Comparison of ENCODE assay signal across 8 cellular contexts in the genomic region with DNA sequence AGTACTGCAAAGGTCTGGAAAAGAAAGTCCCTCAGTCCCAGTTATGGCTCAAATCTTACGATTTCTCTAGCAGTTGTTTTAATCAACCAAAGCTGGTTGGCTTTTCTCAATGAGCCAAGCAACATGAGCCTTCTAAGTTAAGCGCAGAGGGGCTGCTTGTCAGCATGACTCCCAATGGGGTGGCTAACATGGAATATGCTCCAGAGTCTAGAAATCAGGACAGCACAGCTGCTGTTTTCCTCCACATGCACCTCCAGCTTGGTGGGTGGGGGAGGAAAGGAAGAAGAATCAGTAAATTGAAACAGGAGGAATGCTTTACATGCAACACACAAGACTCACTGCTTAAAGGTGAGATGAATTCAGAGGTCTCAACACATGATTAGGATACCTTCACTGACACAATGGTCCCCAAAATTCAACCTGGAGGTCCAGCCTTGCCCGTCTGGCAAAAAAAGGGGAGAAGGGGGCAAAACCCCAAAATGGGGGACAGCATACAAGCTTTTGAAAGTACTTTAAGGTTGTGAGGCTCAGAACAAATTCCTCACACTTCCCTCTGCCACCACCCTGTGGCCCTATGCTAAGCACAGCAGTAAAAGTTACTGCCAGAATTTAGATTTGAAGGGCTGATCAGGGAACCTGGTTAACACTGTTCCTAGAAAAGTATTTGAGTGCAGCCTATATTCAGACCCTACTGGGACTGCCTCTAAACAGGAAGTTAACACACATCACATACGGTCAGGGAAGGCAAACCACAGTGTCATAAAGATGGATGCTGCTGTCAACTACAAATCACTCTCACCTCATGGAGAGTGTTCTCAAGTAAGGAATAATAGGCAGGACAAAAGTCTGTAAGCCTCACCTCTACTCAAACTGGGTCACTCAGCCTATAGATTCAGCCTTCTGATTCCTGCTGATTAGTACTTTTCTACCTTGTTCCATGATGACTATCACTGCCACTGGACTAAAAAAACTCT. TPM values are rescaled to one million over a fixed set of nuclear protein-coding genes. Genes with fewer than 3 reads are reported as not detected.
DNase-seq lines count a peak whose midpoint lies in the region; ATAC-seq and TF ChIP-seq lines count a peak whose summit lies in the region.

No MANE protein-coding gene starts in this region.

- in situ Hi-C loops in ACHN (cut with HindIII; ENCODE audit: low pct_ligation_motif_present, low pct_unique_long_range_greater_than_20kb, low sequenced_read_pairs) (no loop called here), GM13977 (cut with MboI; ENCODE audit: low pct_unique_long_range_greater_than_20kb, low sequenced_read_pairs, unreplicated experiment) (loop anchor here (10.0 kb wide), 1 partner anchor 105 kb away; no protein-coding TSS in a partner anchor), gastrocnemius medialis (cut with MboI; ENCODE audit: low sequenced_read_pairs in 4 of 4) (loop anchor here (10.0 to 25.0 kb wide), 2 partner anchors 65 to 108 kb away; partner anchors contain the start of gene RAB13 (in 1 of the 4))

- peaks cover 53 to 56% of the 10 kb centered on the region in 2 donors for H3K4me1 ChIP-seq in gastrocnemius medialis

- no peaks in the 10 kb centered on the region for H3K27me3 ChIP-seq in gastrocnemius medialis

- peak overlapping the region; percentile 65 for H3K27ac Mint-ChIP-seq in T-helper 1 cell treated with Interleukin-12 subunit alpha and Interleukin-12 subunit beta and Interleukin-4 antibody, amounts not matched to agents 30 μg/mL and 1 μg/mL, for 36 hours

- H3K27me3 Mint-ChIP-seq in T-helper 1 cell treated with Interleukin-12 subunit alpha and Interleukin-12 subunit beta and Interleukin-4 antibody, amounts not matched to agents 30 μg/mL and 1 μg/mL, for 36 hours (ENCODE audit: low read depth), result no peaks in the 10 kb centered on the region

- TF ChIP-seq POLR2A in erythroblast (IDR thresholded peaks at IDR 0.05; ENCODE audit: low read length), result no peak
- TF ChIP-seq POLR2A in gastrocnemius medialis (IDR thresholded peaks at IDR 0.05), result no peak

- no peaks in the 10 kb centered on the region for H3K36me3 ChIP-seq in gastrocnemius medialis

- peak overlapping the region in 3 of 4 donors; percentile 56 to 93 (median 85) for H3K4me3 ChIP-seq in gastrocnemius medialis

- DNase-seq in ACHN (peak; percentile 9), GM13977 (ENCODE audit: low spot score) (no peak), erythroblast (lab: John Stamatoyannopoulos, UW) (peak; percentile 43 to 46), gastrocnemius medialis (peak in 1 of 2 donors; percentile 6), COLO829 (ENCODE audit: low spot score) (no peak), NCI-H2107 treated with DMSO at 0.1 percent for 48 hours (lab: John Stamatoyannopoulos, UW; ENCODE audit: unreplicated experiment) (no peak)

- no peak for ATAC-seq in gastrocnemius medialis
- no peak for ATAC-seq in GM18867 (IDR thresholded peaks at IDR 0.05; ENCODE audit: unreplicated experiment)

- peak overlapping the region; percentile 63 to 99 (median 98) for H3K27ac ChIP-seq in gastrocnemius medialis

- TF ChIP-seq CTCF in GM13977 (IDR thresholded peaks at IDR 0.05; ENCODE audit: extremely low read depth, insufficient read depth, missing control alignments) (peak; percentile 54), gastrocnemius medialis (IDR thresholded peaks at IDR 0.05 in 4 of 5, conservative IDR thresholded peaks at IDR 0.05 in 1 of 5) (peak in 4 of 5 experiments; percentile 11 to 42 (median 35))

- H3K4me1 Mint-ChIP-seq in T-helper 1 cell treated with Interleukin-12 subunit alpha and Interleukin-12 subunit beta and Interleukin-4 antibody, amounts not matched to agents 30 μg/mL and 1 μg/mL, for 36 hours (ENCODE audit: low read depth), result peaks cover 34% of the 10 kb centered on the region

- intact Hi-C loops in gastrocnemius medialis (cut with DNase I; ENCODE audit: low total_unique reads), result loop anchor here (5.0 kb wide), 3 partner anchors 67 to 123 kb away; partner anchors contain the start of gene RAB13

- H3K4me3 Mint-ChIP-seq in T-helper 1 cell treated with Interleukin-12 subunit alpha and Interleukin-12 subunit beta and Interleukin-4 antibody, amounts not matched to agents 30 μg/mL and 1 μg/mL, for 36 hours, result peak overlapping the region; percentile 86

- no peaks in the 10 kb centered on the region for H3K9me3 Mint-ChIP-seq in T-helper 1 cell treated with Interleukin-12 subunit alpha and Interleukin-12 subunit beta and Interleukin-4 antibody, amounts not matched to agents 30 μg/mL and 1 μg/mL, for 36 hours

- peaks cover 12% of the 10 kb centered on the region for H3K36me3 Mint-ChIP-seq in T-helper 1 cell treated with Interleukin-12 subunit alpha and Interleukin-12 subunit beta and Interleukin-4 antibody, amounts not matched to agents 30 μg/mL and 1 μg/mL, for 36 hours (ENCODE audit: low read depth)

- no peaks in the 10 kb centered on the region for H3K9me3 ChIP-seq in gastrocnemius medialis

RNA-seq across cellular contexts. Expression of gene GATAD2B, which starts 2.6 kb away (rescaled TPM):
- total RNA-seq in gastrocnemius medialis, result 10 to 100 TPM; 22.0 to 40.7 (median 28.1) TPM

RNA-seq across cellular contexts. Expression of gene DENND4B, which starts 26.4 kb away (rescaled TPM):
- total RNA-seq in gastrocnemius medialis, result 10 to 100 TPM; 38.0 to 45.8 (median 40.1) TPM

RNA-seq across cellular contexts. Expression of gene CRTC2, which starts 38.2 kb away (rescaled TPM):
- 10 to 100 TPM; 17.4 to 27.1 (median 23.3) TPM for total RNA-seq in gastrocnemius medialis

RNA-seq across cellular contexts. Expression of gene SLC39A1, which starts 43.2 kb away (rescaled TPM):
- 10 to 100 TPM; 37.1 to 63.2 (median 47.9) TPM for total RNA-seq in gastrocnemius medialis

RNA-seq across cellular contexts. Expression of gene CREB3L4, which starts 47.5 kb away (rescaled TPM):
- total RNA-seq in gastrocnemius medialis, result 1 to 10 TPM; 4.5 to 7.9 (median 5.7) TPM

Comparison
In these comparisons a context has a peak if more than half of its experiments do, and no peak if none do; other contexts are left out.
1. DNase-seq: peak in ACHN (single experiment) and erythroblast (2 of 2); none in GM13977 (single experiment), COLO829 (single experiment) and NCI-H2107 treated with DMSO at 0.1 percent for 48 hours (single experiment).